In genomic region chr11:22787565-22788162, GRCh38 we compare ENCODE assay signal across 8 cellular contexts. TPM values are rescaled to one million over a fixed set of nuclear protein-coding genes. Genes with fewer than 3 reads are reported as not detected.
DNase-seq lines count a peak whose midpoint lies in the region; ATAC-seq, FAIRE-seq and TF ChIP-seq lines count a peak whose summit lies in the region.

No MANE protein-coding gene starts in this region.

- FAIRE-seq in GM18507 (lab: Jason Lieb, UNC) = peak; percentile 90
- FAIRE-seq in HepG2 (lab: Jason Lieb, UNC) = peak; percentile 43

- peak; percentile 94 for TF ChIP-seq CTCF in CD4-positive, alpha-beta T cell (IDR thresholded peaks at IDR 0.05)
- TF ChIP-seq CTCF in mammary epithelial cell (conservative IDR thresholded peaks at IDR 0.05 in 1 of 2, IDR thresholded peaks at IDR 0.05 in 1 of 2; ENCODE audit: extremely low read depth in 1 of 2, insufficient read depth in 1 of 2, low read depth in 1 of 2, low read length in 2 of 2) (peak; percentile 58 to 67), HepG2 (CRISPR knock-in tag; IDR thresholded peaks at IDR 0.05) (peak; percentile 73), tibial nerve (IDR thresholded peaks at IDR 0.05) (peak; percentile 59 to 69 (median 63))

- 26% methylated on average over 9 of the region's 9 CpGs for WGBS in mammary epithelial cell (ENCODE audit: low coverage, missing lambda C conversion rate)
- WGBS in HepG2 (ENCODE audit: low lambda C conversion rate) = 43% methylated on average over 9 of the region's 9 CpGs
- 25 to 27% methylated on average over 9 of the region's 9 CpGs for WGBS in tibial nerve, 2 donors

- H3K4me3 ChIP-seq in mammary epithelial cell (replicated peaks in 1 of 3; ENCODE audit: insufficient read depth in 1 of 3, low read depth in 2 of 3, low read length in 3 of 3) (no peak overlapping the region), HepG2 (replicated peaks in 1 of 3; ENCODE audit: insufficient read depth in 1 of 3, low read depth in 2 of 3, low read length in 3 of 3) (no peak overlapping the region), tibial nerve (no peak overlapping the region)

- no peak overlapping the region for H3K27ac ChIP-seq in CD4-positive, alpha-beta T cell (ENCODE audit: low read depth, low read length)
- H3K27ac ChIP-seq in mammary epithelial cell (ENCODE audit: insufficient read depth, low read depth, low read length) (no peak overlapping the region), HepG2 (ENCODE audit: extremely low read length, insufficient read depth, low read length) (no peak overlapping the region), tibial nerve (no peak overlapping the region)

- H3K9ac ChIP-seq in mammary epithelial cell (ENCODE audit: insufficient read depth, low read length) = no peak overlapping the region
- no peak overlapping the region for H3K9ac ChIP-seq in HepG2 (ENCODE audit: insufficient read depth, low read depth, low read length)

- H3K36me3 Mint-ChIP-seq in CD4-positive, alpha-beta T cell (ENCODE audit: low read depth) = no peaks in the 10 kb centered on the region

- H3K79me2 ChIP-seq in mammary epithelial cell (ENCODE audit: insufficient read depth, low read length) (no peaks in the 10 kb centered on the region), HepG2 (ENCODE audit: insufficient read depth, low read length) (no peaks in the 10 kb centered on the region)

- no peaks in the 10 kb centered on the region for H3K9me3 Mint-ChIP-seq in CD4-positive, alpha-beta T cell

- intact Hi-C loops in CD4-positive, alpha-beta T cell (cut with DNase I, micrococcal nuclease) = loop anchor here (1.0 to 5.0 kb wide), 4 partner anchors 115 to 545 kb away; no protein-coding TSS in a partner anchor
- intact Hi-C loops in mammary epithelial cell (cut with micrococcal nuclease) = loop anchor here (1.0 to 5.0 kb wide), 5 partner anchors 55 to 453 kb away; no protein-coding TSS in a partner anchor
- intact Hi-C loops in HepG2 (cut with micrococcal nuclease; ENCODE audit: unreplicated experiment) = loop anchor here (1.0 to 2.0 kb wide), 5 partner anchors 53 to 453 kb away; no protein-coding TSS in a partner anchor

- H4K20me1 ChIP-seq in mammary epithelial cell (ENCODE audit: insufficient read depth, low read length) (no peaks in the 10 kb centered on the region), HepG2 (ENCODE audit: insufficient read depth, low read length) (no peaks in the 10 kb centered on the region)

- ATAC-seq in CD4-positive, alpha-beta T cell (ENCODE audit: poor library complexity) = peak; percentile 55
- ATAC-seq in HepG2 = peak; percentile 63
- no peak for ATAC-seq in GM21786 (IDR thresholded peaks at IDR 0.05; ENCODE audit: unreplicated experiment)

- no peak overlapping the region for H3K27ac Mint-ChIP-seq in CD4-positive, alpha-beta T cell

- DNase-seq in CD4-positive, alpha-beta T cell = peak in 6 of 10 experiments; percentile 1 to 10 (median 6)
- DNase-seq in GM18507 (ENCODE audit: extremely low spot score, insufficient read length, low read depth) = no peak
- DNase-seq in KBM-7 = peak; percentile 48
- peak; percentile 77 for DNase-seq in OCI-M1 (lab: John Stamatoyannopoulos, UW)
- DNase-seq in mammary epithelial cell = peak; percentile 16
- peak; percentile 45 for DNase-seq in HepG2 (ENCODE audit: low spot score)
- no peak for DNase-seq in tibial nerve (ENCODE audit: low spot score in 2 of 2)

- H3K4me1 Mint-ChIP-seq in CD4-positive, alpha-beta T cell (ENCODE audit: low read depth) = no peaks in the 10 kb centered on the region

- in situ Hi-C loops in KBM-7 (cut with MboI; ENCODE audit: low pct_unique_long_range_greater_than_20kb, low sequenced_read_pairs) = loop anchor here (25.0 kb wide), 1 partner anchor 450 kb away; the partner anchor contains the start of gene SLC17A6
- in situ Hi-C loops in mammary epithelial cell (cut with MboI; ENCODE audit: low sequenced_read_pairs in 2 of 2) = loop anchor here (25.0 kb wide), 1 partner anchor 450 kb away; the partner anchor contains the start of gene SLC17A6 (in 2 of the 2)
- in situ Hi-C loops in HepG2 (cut with HindIII; ENCODE audit: extremely low pct_ligation_motif_present, low pct_unique_long_range_greater_than_20kb) = loop anchor here (5.0 kb wide), 1 partner anchor 120 kb away; the partner anchor contains the start of gene GAS2

- H2AFZ ChIP-seq in mammary epithelial cell (ENCODE audit: low read depth, low read length) = no peak overlapping the region
- H2AFZ ChIP-seq in HepG2 (ENCODE audit: low read length) = no peak overlapping the region

- H3K4me2 ChIP-seq in mammary epithelial cell (ENCODE audit: insufficient read depth, low read depth, low read length) (no peak overlapping the region), HepG2 (ENCODE audit: low read depth, low read length) (no peak overlapping the region)

- no peaks in the 10 kb centered on the region for H3K36me3 ChIP-seq in mammary epithelial cell (ENCODE audit: insufficient read depth, low read length)
- H3K36me3 ChIP-seq in HepG2 (replicated peaks in 1 of 2; ENCODE audit: control insufficient read depth in 1 of 2, insufficient read depth in 2 of 2, low read length in 2 of 2) = peaks cover 0 to 1% of the 10 kb centered on the region in 2 experiments; a peak in 1 of 5 replicates
- H3K36me3 ChIP-seq in tibial nerve = no peaks in the 10 kb centered on the region

- H3K27me3 Mint-ChIP-seq in CD4-positive, alpha-beta T cell = peaks cover 11% of the 10 kb centered on the region

- TF ChIP-seq EP300 in HepG2 (IDR thresholded peaks at IDR 0.05; ENCODE audit: low read depth in 2 of 2, low read length in 2 of 2) = no peak
- TF ChIP-seq EP300 in HepG2 (CRISPR knock-in tag; IDR thresholded peaks at IDR 0.05; ENCODE audit: borderline replicate concordance) = no peak
- no peak for TF ChIP-seq EP300 in tibial nerve (IDR thresholded peaks at IDR 0.05)

- BruUV-seq in mammary epithelial cell (replicated peaks; lab: Mats Ljungman, UMichigan) = no TSS peak
- BruUV-seq in HepG2 (replicated peaks; lab: Mats Ljungman, UMichigan) = no TSS peak

- POLR2A ChIA-PET in CD4-positive, alpha-beta T cell (lab: Charles Lee) = interaction anchor here (0.7 to 1.2 kb wide), 2 partner anchors 41 to 131 kb away, joined by 3 to 4 read pairs; no protein-coding TSS in a partner anchor
- POLR2A ChIA-PET in HepG2 (lab: Yijun Ruan, JAX) = interaction anchor here (0.8 kb wide), 1 partner anchor 163 kb away, joined by 3 read pairs; no protein-coding TSS in a partner anchor

- TF ChIP-seq POLR2A in HepG2 (IDR thresholded peaks at IDR 0.05; ENCODE audit: insufficient read depth in 1 of 2, low read depth in 2 of 2, low read length in 2 of 2) (no peak), tibial nerve (IDR thresholded peaks at IDR 0.05) (no peak)

- peak; percentile 48 for TF ChIP-seq RAD21 in HepG2 (CRISPR knock-in tag; IDR thresholded peaks at IDR 0.05)

- H3K4me1 ChIP-seq in mammary epithelial cell (ENCODE audit: insufficient read depth, low read length) (peaks cover 11% of the 10 kb centered on the region), HepG2 (ENCODE audit: insufficient read depth, low read length) (peaks cover 15% of the 10 kb centered on the region), tibial nerve (peaks cover 0 to 15% (median 6%) of the 10 kb centered on the region in 4 donors)

- no peaks in the 10 kb centered on the region for H3K27me3 ChIP-seq in CD4-positive, alpha-beta T cell (ENCODE audit: control insufficient read depth, insufficient read depth, low read length)
- H3K27me3 ChIP-seq in mammary epithelial cell (ENCODE audit: insufficient read depth, low read length) (no peaks in the 10 kb centered on the region), HepG2 (ENCODE audit: control insufficient read depth in 1 of 2, insufficient read depth in 2 of 2, low read length in 2 of 2) (no peaks in the 10 kb centered on the region), tibial nerve (no peaks in the 10 kb centered on the region)

- CTCF ChIA-PET in CD4-positive, alpha-beta T cell (lab: Charles Lee) = interaction anchor here (0.7 to 1.6 kb wide), 3 partner anchors 10 to 452 kb away, joined by 3 to 5 read pairs (median 3); partner anchors contain the start of gene SVIP
- CTCF ChIA-PET in mammary epithelial cell (lab: Charles Lee; ENCODE audit: low non-redundant PET) = interaction anchor here (0.6 to 0.8 kb wide), 2 partner anchors 117 to 213 kb away, joined by 5 to 6 read pairs; no protein-coding TSS in a partner anchor
- CTCF ChIA-PET in HepG2 (lab: Yijun Ruan, JAX; ENCODE audit: low intra/inter-chr PET ratio, low total read pairs) = interaction anchor here (1.1 to 1.3 kb wide), 3 partner anchors 117 to 454 kb away, joined by 4 to 5 read pairs (median 4); no protein-coding TSS in a partner anchor

- no peaks in the 10 kb centered on the region for H3K9me3 ChIP-seq in CD4-positive, alpha-beta T cell (ENCODE audit: control insufficient read depth, low read length)
- no peaks in the 10 kb centered on the region for H3K9me3 ChIP-seq in mammary epithelial cell (replicated peaks; ENCODE audit: insufficient read depth, low read length)
- H3K9me3 ChIP-seq in HepG2 (ENCODE audit: low read length) = no peaks in the 10 kb centered on the region
- H3K9me3 ChIP-seq in tibial nerve = peaks cover 0 to 5% (median 0%) of the 10 kb centered on the region in 4 donors

- no peak overlapping the region for H3K4me3 Mint-ChIP-seq in CD4-positive, alpha-beta T cell

- dilution Hi-C loops in mammary epithelial cell (cut with HindIII; ENCODE audit: low sequenced_read_pairs) = no loop called here

RNA-seq across cellular contexts. Expression of gene SVIP, which starts 41.9 kb away (rescaled TPM):
- 10 to 100 TPM; 58.1 to 67.3 TPM for total RNA-seq in CD4-positive, alpha-beta T cell
- 10 to 100 TPM in 1 of 2 donors, 1 to 10 TPM in 1; 4.3 to 17.3 TPM for total RNA-seq in mammary epithelial cell
- polyA plus RNA-seq in mammary epithelial cell = 2.3 TPM
- polyA minus RNA-seq in mammary epithelial cell = not detected
- 27.2 and 31.1 TPM in 2 replicates for total RNA-seq in HepG2 (2016; rRNA removed; fragmentation: Illumina TruSeq; extraction: Trizol)
- total RNA-seq in HepG2 (2016; cell fraction: cytosol; rRNA removed; fragmentation: Illumina TruSeq; extraction: Trizol; ENCODE audit: low read depth) = 36.5 and 46.9 TPM in 2 replicates
- total RNA-seq in HepG2 (2016; cell fraction: insoluble cytoplasmic fraction; rRNA removed; fragmentation: Illumina TruSeq; extraction: Trizol) = 28.9 and 29.7 TPM in 2 replicates
- 54.7 and 55.9 TPM in 2 replicates for total RNA-seq in HepG2 (2016; cell fraction: membrane; rRNA removed; fragmentation: Illumina TruSeq; extraction: Trizol)
- total RNA-seq in HepG2 (2016; cell fraction: nucleus; rRNA removed; fragmentation: Illumina TruSeq; extraction: Trizol) = 10.0 and 11.5 TPM in 2 replicates
- 5.8 and 6.3 TPM in 2 replicates for polyA plus RNA-seq in HepG2 (2011; rRNA removed)
- 1.2 and 1.7 TPM in 2 replicates for polyA plus RNA-seq in HepG2 (2011; cell fraction: cytosol; rRNA removed)
- polyA plus RNA-seq in HepG2 (2011; cell fraction: nucleus; rRNA removed) = 0.96 and 1.8 TPM in 2 replicates
- 11.8 and 13.4 TPM in 2 replicates for polyA plus RNA-seq in HepG2 (2012)
- polyA plus RNA-seq in HepG2 (2016; cell fraction: cytosol; fragmentation: Illumina TruSeq; extraction: Trizol; ENCODE audit: low read depth) = 88.9 and 123 TPM in 2 replicates
- 37.2 and 40.5 TPM in 2 replicates for polyA plus RNA-seq in HepG2 (2016; cell fraction: insoluble cytoplasmic fraction; fragmentation: Illumina TruSeq; extraction: Trizol; ENCODE audit: low read depth)
- polyA plus RNA-seq in HepG2 (2016; cell fraction: membrane; fragmentation: Illumina TruSeq; extraction: Trizol; ENCODE audit: low read depth) = 71.3 and 75.6 TPM in 2 replicates
- polyA plus RNA-seq in HepG2 (2016; cell fraction: nucleus; fragmentation: Illumina TruSeq; extraction: Trizol; ENCODE audit: insufficient read depth, low read depth) = 22.8 and 28.1 TPM in 2 replicates
- polyA minus RNA-seq in HepG2 (2011; rRNA and poly(A)+ RNA removed; ENCODE audit: low replicate concordance) = 0.98 and 1.5 TPM in 2 replicates
- 0.62 and 0.89 TPM in 2 replicates for polyA minus RNA-seq in HepG2 (2011; cell fraction: cytosol; rRNA and poly(A)+ RNA removed)
- polyA minus RNA-seq in HepG2 (2011; cell fraction: nucleus; rRNA and poly(A)+ RNA removed) = 9.3 and 12.2 TPM in 2 replicates
- 10 to 100 TPM; 16.8 to 32.7 (median 22.6) TPM for total RNA-seq in tibial nerve

Comparison
In these comparisons a context has a peak if more than half of its experiments do, and no peak if none do; other contexts are left out.
1. DNase-seq: peak in CD4-positive, alpha-beta T cell (6 of 10), KBM-7 (single experiment), OCI-M1 (single experiment), mammary epithelial cell (single experiment) and HepG2 (single experiment); none in GM18507 (single experiment) and tibial nerve (0 of 2).
2. Peak in every context shown above with its lines, with median percentiles within 50 percentile points of each other: CTCF ChIP-seq.